1 cellular context compared by ENCODE assay signal in genomic region chr6:123841067-123841896, GRCh38.
TF ChIP-seq lines count a peak whose summit lies in the region.

No MANE protein-coding gene starts in this region.

TF ChIP-seq in HEK293, 187 proteins besides CTCF, POLR2A, EP300 and RAD21 (continued from another document):
- TF ChIP-seq PRDM2 (tag by site-specific recombination; IDR thresholded peaks at IDR 0.05; ENCODE audit: borderline replicate concordance): no peak
- no peak for TF ChIP-seq ZNF184 (tag by site-specific recombination; IDR thresholded peaks at IDR 0.05)
- peak; percentile 84; the same call in 1 of the 2 replicates for TF ChIP-seq ZNF2 (tag by site-specific recombination; IDR thresholded peaks at IDR 0.05)
- TF ChIP-seq EGR2 (tag by site-specific recombination; IDR thresholded peaks at IDR 0.05; ENCODE audit: low read depth): no peak
- TF ChIP-seq ZNF114 (tag by site-specific recombination; IDR thresholded peaks at IDR 0.05): no peak
- TF ChIP-seq ZNF830 (tag by site-specific recombination; IDR thresholded peaks at IDR 0.05; ENCODE audit: low read depth): peak; percentile 34; the same call in 1 of the 2 replicates
- TF ChIP-seq ZSCAN18 (tag by site-specific recombination; IDR thresholded peaks at IDR 0.05): peak; percentile 83; the same call in 1 of the 2 replicates
- no peak for TF ChIP-seq ZFP69B (tag by site-specific recombination; IDR thresholded peaks at IDR 0.05)
- no peak for TF ChIP-seq ZNF747 (tag by site-specific recombination; IDR thresholded peaks at IDR 0.05)
- no peak for TF ChIP-seq ZNF292 (tag by site-specific recombination; IDR thresholded peaks at IDR 0.05; ENCODE audit: borderline replicate concordance, low read depth)
- no peak for TF ChIP-seq ZNF174 (tag by site-specific recombination; IDR thresholded peaks at IDR 0.05)
- peak; percentile 80 for TF ChIP-seq ATF2 (tag by site-specific recombination; IDR thresholded peaks at IDR 0.05; ENCODE audit: low read depth)
- 0 out of 2 replicates have a peak, but pooled peaks have one; percentile 69 for TF ChIP-seq ZNF645 (tag by site-specific recombination; IDR thresholded peaks at IDR 0.05)
- TF ChIP-seq ZBTB7A (tag by site-specific recombination; IDR thresholded peaks at IDR 0.05; ENCODE audit: low read depth): no peak
- TF ChIP-seq PRDM1 (tag by site-specific recombination; IDR thresholded peaks at IDR 0.05): no peak
- peak; percentile 77 for TF ChIP-seq PATZ1 (tag by site-specific recombination; IDR thresholded peaks at IDR 0.05)
- no peak for TF ChIP-seq ZNF48 (tag by site-specific recombination; IDR thresholded peaks at IDR 0.05)
- TF ChIP-seq ZNF791 (tag by site-specific recombination; IDR thresholded peaks at IDR 0.05): no peak
- no peak for TF ChIP-seq ZNF112 (tag by site-specific recombination; IDR thresholded peaks at IDR 0.05)
- TF ChIP-seq ZNF155 (tag by site-specific recombination; IDR thresholded peaks at IDR 0.05): no peak
- TF ChIP-seq ZNF501 (tag by site-specific recombination; IDR thresholded peaks at IDR 0.05): peak; percentile 71; the same call in 1 of the 2 replicates
- TF ChIP-seq HOXC10 (CRISPR knock-in tag; IDR thresholded peaks at IDR 0.05): no peak
- TF ChIP-seq GLI2 (tag by site-specific recombination; IDR thresholded peaks at IDR 0.05; ENCODE audit: borderline replicate concordance, low read depth): peak; percentile 94
- peak; percentile 46; the same call in 1 of the 2 replicates for TF ChIP-seq ZSCAN4 (tag by site-specific recombination; IDR thresholded peaks at IDR 0.05)
- peak; percentile 6; the same call in 1 of the 2 replicates for TF ChIP-seq ZNF654 (tag by site-specific recombination; IDR thresholded peaks at IDR 0.05; ENCODE audit: low read depth)
- TF ChIP-seq ZNF132 (tag by site-specific recombination; IDR thresholded peaks at IDR 0.05; ENCODE audit: borderline replicate concordance): no peak
- TF ChIP-seq ZBTB11 (tag by site-specific recombination; conservative IDR thresholded peaks at IDR 0.05; ENCODE audit: low read depth): 0 out of 2 replicates have a peak, but pooled peaks have one; percentile 19
- TF ChIP-seq ZNF157 (tag by site-specific recombination; IDR thresholded peaks at IDR 0.05): no peak
- peak; percentile 89; the same call in 1 of the 2 replicates for TF ChIP-seq BCL11B (tag by site-specific recombination; IDR thresholded peaks at IDR 0.05; ENCODE audit: low read depth)
- TF ChIP-seq ZNF837 (tag by site-specific recombination; IDR thresholded peaks at IDR 0.05): no peak
- peak; percentile 61 for TF ChIP-seq ZBTB48 (tag by site-specific recombination; IDR thresholded peaks at IDR 0.05)
- TF ChIP-seq ZNF513 (tag by site-specific recombination; IDR thresholded peaks at IDR 0.05): peak; percentile 56; the same call in 1 of the 2 replicates
- TF ChIP-seq ZNF670 (tag by site-specific recombination; IDR thresholded peaks at IDR 0.05; ENCODE audit: low read depth): no peak
- TF ChIP-seq ZNF223 (tag by site-specific recombination; IDR thresholded peaks at IDR 0.05): no peak
- no peak for TF ChIP-seq ZNF426 (tag by site-specific recombination; IDR thresholded peaks at IDR 0.05)
